In the genomic region with DNA sequence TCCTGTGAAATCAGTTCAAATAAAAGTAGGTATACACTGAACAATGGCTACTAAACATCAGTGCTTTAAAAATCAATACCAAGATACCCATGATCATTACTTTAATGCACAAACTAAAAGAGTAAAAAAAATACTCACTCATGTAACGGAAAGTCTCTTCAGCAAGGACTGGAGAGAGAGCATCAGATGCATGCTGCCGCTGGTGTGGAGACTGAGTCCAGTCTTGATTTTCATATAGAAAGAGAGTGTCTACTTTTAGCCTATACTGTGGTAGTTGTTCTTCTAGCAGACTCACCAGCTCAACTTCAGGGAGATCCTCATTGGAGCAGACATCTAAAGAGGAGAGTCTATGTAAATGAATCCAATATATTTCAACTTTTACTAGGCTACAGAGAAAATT, we compare ENCODE assay signal across 12 cellular contexts. TPM values are rescaled to one million over a fixed set of nuclear protein-coding genes. Genes with fewer than 3 reads are reported as not detected.
DNase-seq lines count a peak whose midpoint lies in the region; ATAC-seq, FAIRE-seq and TF ChIP-seq lines count a peak whose summit lies in the region.
"Had no signal": no experiment of that assay in that cellular context is flagged by ENCODE, and none has a peak within 500 bp of the region (broad histone marks: within the 10 kb centered on the region; RNA-seq: fewer than 3 reads in every experiment).

No MANE protein-coding gene starts in this region.

- H3K4me3 ChIP-seq in GM23338 (no peak overlapping the region), Panc1 (ENCODE audit: low read depth in 2 of 2, low read length in 2 of 2) (peak overlapping the region in 1 of 2 experiments; percentile 3; a peak in 1 of 4 replicates), coronary artery (no peak overlapping the region), gastrocnemius medialis (peak overlapping the region in 1 of 4 donors; percentile 21)
- H3K4me3 ChIP-seq: cardiac muscle cell had no signal

- BruUV-seq in Panc1 (replicated peaks; lab: Mats Ljungman, UMichigan), result no TSS peak

- FAIRE-seq in GM12891 (lab: Jason Lieb, UNC), result no peak

- no peaks in the 10 kb centered on the region for H3K27me3 Mint-ChIP-seq in GM23338 (ENCODE audit: insufficient read depth, low read depth, poor library complexity)
- H3K27me3 Mint-ChIP-seq: stimulated activated naive CD8-positive, alpha-beta T cell treated with anti-CD3 and anti-CD28 coated beads, Interleukin-15, Interleukin-2, amounts not matched to agents 100 ng/mL and 50 ng/mL, for 24 hours had no signal

- no peaks in the 10 kb centered on the region for H3K9me2 ChIP-seq in GM23338 (ENCODE audit: insufficient read depth)

- H3F3A ChIP-seq in GM23338 (replicated peaks; ENCODE audit: low read depth), result no peaks in the 10 kb centered on the region

- H3K27ac Mint-ChIP-seq in GM23338, result peak overlapping the region; percentile 57; the same call in 1 of the 2 replicates
- H3K27ac Mint-ChIP-seq: stimulated activated naive CD8-positive, alpha-beta T cell treated with anti-CD3 and anti-CD28 coated beads, Interleukin-15, Interleukin-2, amounts not matched to agents 100 ng/mL and 50 ng/mL, for 24 hours had no signal

- no peaks in the 10 kb centered on the region for H3K36me3 Mint-ChIP-seq in GM23338 (ENCODE audit: low read depth)

- H3K36me3 ChIP-seq in GM23338 (ENCODE audit: insufficient read depth) (no peaks in the 10 kb centered on the region), Panc1 (ENCODE audit: control insufficient read depth, insufficient read depth, low read length) (no peaks in the 10 kb centered on the region), gastrocnemius medialis (no peaks in the 10 kb centered on the region)
- H3K36me3 ChIP-seq: cardiac muscle cell had no signal

- H3K9me3 Mint-ChIP-seq in GM23338, result no peaks in the 10 kb centered on the region
- H3K9me3 Mint-ChIP-seq: stimulated activated naive CD8-positive, alpha-beta T cell treated with anti-CD3 and anti-CD28 coated beads, Interleukin-15, Interleukin-2, amounts not matched to agents 100 ng/mL and 50 ng/mL, for 24 hours had no signal

- no peak for TF ChIP-seq CTCF in GM23338 (conservative IDR thresholded peaks at IDR 0.05; ENCODE audit: low read depth in 2 of 2)
- TF ChIP-seq CTCF in Panc1 (IDR thresholded peaks at IDR 0.05), result no peak
- TF ChIP-seq CTCF in coronary artery (IDR thresholded peaks at IDR 0.05), result no peak
- no peak for TF ChIP-seq CTCF in gastrocnemius medialis (IDR thresholded peaks at IDR 0.05 in 4 of 5, conservative IDR thresholded peaks at IDR 0.05 in 1 of 5)

- no peaks in the 10 kb centered on the region for H3K79me2 ChIP-seq in GM23338 (replicated peaks; ENCODE audit: insufficient read depth)

- H4K20me1 ChIP-seq in GM23338 (replicated peaks; ENCODE audit: insufficient read depth), result no peaks in the 10 kb centered on the region

- POLR2A ChIA-PET in Panc1 (lab: Charles Lee), result interaction anchor here (0.6 kb wide), 1 partner anchor 362 kb away, joined by 3 read pairs; no protein-coding TSS in a partner anchor

- no peaks in the 10 kb centered on the region for H3K4me1 ChIP-seq in GM23338 (ENCODE audit: insufficient read depth)
- peaks cover 11% of the 10 kb centered on the region; the same call in 1 of the 2 replicates for H3K4me1 ChIP-seq in Panc1 (ENCODE audit: control insufficient read depth, insufficient read depth, low read length)
- H3K4me1 ChIP-seq in gastrocnemius medialis, result peaks cover 64 to 65% of the 10 kb centered on the region in 2 donors

- TF ChIP-seq POLR2A in gastrocnemius medialis (IDR thresholded peaks at IDR 0.05) (no peak), GM12891 (IDR thresholded peaks at IDR 0.05; ENCODE audit: low read depth, low read length) (no peak)

- H3K4me3 Mint-ChIP-seq in GM23338, result no peak overlapping the region
- H3K4me3 Mint-ChIP-seq: stimulated activated naive CD8-positive, alpha-beta T cell treated with anti-CD3 and anti-CD28 coated beads, Interleukin-15, Interleukin-2, amounts not matched to agents 100 ng/mL and 50 ng/mL, for 24 hours had no signal

- no peaks in the 10 kb centered on the region for H3K4me1 Mint-ChIP-seq in GM23338

- no peak for DNase-seq in GM23338 (ENCODE audit: low spot score)
- no peak for DNase-seq in Panc1 (ENCODE audit: low read depth, low spot score)
- no peak for DNase-seq in coronary artery (ENCODE audit: low spot score)
- DNase-seq in gastrocnemius medialis, result no peak
- DNase-seq in GM12891 (ENCODE audit: insufficient read length, low spot score), result no peak
- DNase-seq: MV-4-11; NCI-H345; stimulated activated CD4-positive, alpha-beta T cell treated with anti-CD3 and anti-CD28 coated beads, Interleukin-4, amount 100 ng/mL, for 4 hours had no signal

- H3K4me2 ChIP-seq in GM23338, result no peak overlapping the region

- no peak for ATAC-seq in GM23338
- no peak for ATAC-seq in Panc1
- ATAC-seq in gastrocnemius medialis, result no peak
- no peak for ATAC-seq in HG03442 (IDR thresholded peaks at IDR 0.05; ENCODE audit: unreplicated experiment)
- no peak for ATAC-seq in HG02884 (IDR thresholded peaks at IDR 0.05; ENCODE audit: unreplicated experiment)

- CTCF ChIA-PET in Panc1 (lab: Charles Lee), result no interaction called here

- no peak overlapping the region for H3K27ac ChIP-seq in GM23338 (ENCODE audit: low read depth)
- peak overlapping the region; percentile 76; the same call in 1 of the 2 replicates for H3K27ac ChIP-seq in Panc1 (ENCODE audit: low read length)
- peak overlapping the region; percentile 1 to 39 for H3K27ac ChIP-seq in coronary artery
- H3K27ac ChIP-seq in gastrocnemius medialis, result peak overlapping the region; percentile 63 to 67 (median 64)
- H3K27ac ChIP-seq: cardiac muscle cell had no signal

- no peak overlapping the region for H2AFZ ChIP-seq in GM23338

- H3K27me3 ChIP-seq in GM23338 (ENCODE audit: insufficient read depth) (no peaks in the 10 kb centered on the region), Panc1 (ENCODE audit: control insufficient read depth, insufficient read depth, low read length) (no peaks in the 10 kb centered on the region), gastrocnemius medialis (no peaks in the 10 kb centered on the region)
- H3K27me3 ChIP-seq: cardiac muscle cell had no signal

- intact Hi-C loops in Panc1 (cut with micrococcal nuclease; ENCODE audit: unreplicated experiment) (no loop called here), gastrocnemius medialis (cut with DNase I; ENCODE audit: low total_unique reads) (loop anchor here (10.0 kb wide), 1 partner anchor 238 kb away; the partner anchor contains the start of gene TMEM237)

- H3K9me3 ChIP-seq in Panc1 (ENCODE audit: control insufficient read depth, insufficient read depth, low read depth, low read length), result no peaks in the 10 kb centered on the region
- H3K9me3 ChIP-seq in gastrocnemius medialis, result no peaks in the 10 kb centered on the region

- in situ Hi-C loops in Panc1 (cut with HindIII; ENCODE audit: low pct_unique_long_range_greater_than_20kb, low sequenced_read_pairs), result no loop called here
- in situ Hi-C loops in gastrocnemius medialis (cut with MboI; ENCODE audit: low sequenced_read_pairs in 4 of 4), result no loop called here

TF ChIP-seq in GM23338, 12 proteins besides CTCF, POLR2A, EP300 and RAD21 (continues in another document):
- TF ChIP-seq POLR2AphosphoS5 (IDR thresholded peaks at IDR 0.05; ENCODE audit: low read depth) (no peak), EZH2 (IDR thresholded peaks at IDR 0.05; ENCODE audit: low read depth, unreplicated experiment) (no peak), ETS1 (IDR thresholded peaks at IDR 0.05) (no peak), CREB1 (CRISPR knock-in tag; IDR thresholded peaks at IDR 0.05; ENCODE audit: low read depth) (no peak)

TF ChIP-seq in GM12891, 5 proteins besides CTCF, POLR2A, EP300 and RAD21:
- TF ChIP-seq POLR2AphosphoS5 (IDR thresholded peaks at IDR 0.05; ENCODE audit: low read depth, low read length) (no peak), PAX5 (IDR thresholded peaks at IDR 0.05; ENCODE audit: insufficient read depth, low read length, severe bottlenecking) (no peak), TAF1 (IDR thresholded peaks at IDR 0.05; ENCODE audit: low read depth, low read length) (no peak), SPI1 (IDR thresholded peaks at IDR 0.05; ENCODE audit: low read depth, low read length) (no peak), POU2F2 (IDR thresholded peaks at IDR 0.05; ENCODE audit: low read depth, low read length) (no peak)

RNA-seq across cellular contexts. Expression of gene TRAK2, which starts 44.0 kb away (rescaled TPM):
- total RNA-seq in GM23338 (2014; rRNA removed; shearing (Covaris generic)), result 12.0 and 17.0 TPM in 2 replicates
- 5.8 and 6.7 TPM in 2 replicates for polyA plus RNA-seq in GM23338 (2016; fragmentation: Nextera tagmentation; extraction: Ambion mirVana)
- total RNA-seq in Panc1 (2021; ENCODE audit: unreplicated experiment) (35.7 TPM), gastrocnemius medialis (10 to 100 TPM; 16.1 to 46.7 (median 26.5) TPM)
- polyA plus RNA-seq in Panc1 (2012; ENCODE audit: insufficient read length), result 11.6 TPM
- 3.3 TPM for polyA plus RNA-seq in GM12891 (2012; ENCODE audit: low read depth, missing spikeins)

RNA-seq across cellular contexts. Expression of gene STRADB, which starts 44.3 kb away (rescaled TPM):
- 37.1 and 37.6 TPM in 2 replicates for total RNA-seq in GM23338 (2014; rRNA removed; shearing (Covaris generic))
- 35.9 and 41.3 TPM in 2 replicates for polyA plus RNA-seq in GM23338 (2016; fragmentation: Nextera tagmentation; extraction: Ambion mirVana)
- 33.4 TPM for total RNA-seq in Panc1 (2021; ENCODE audit: unreplicated experiment)
- polyA plus RNA-seq in Panc1 (2012; ENCODE audit: insufficient read length), result 14.9 TPM
- total RNA-seq in gastrocnemius medialis, result 100 to 1,000 TPM in 3 of 4 donors, 10 to 100 TPM in 1; 90.6 to 187 (median 129) TPM
- polyA plus RNA-seq in GM12891 (2012; ENCODE audit: low read depth, missing spikeins), result 7.3 TPM

RNA-seq across cellular contexts. Expression of gene FLACC1, which starts 50.1 kb away (rescaled TPM):
- total RNA-seq in GM23338 (2014; rRNA removed; shearing (Covaris generic)), result 0.10 TPM in 1 of 2 replicates, not detected in the other
- 0.27 TPM in 1 of 2 replicates, not detected in the other for polyA plus RNA-seq in GM23338 (2016; fragmentation: Nextera tagmentation; extraction: Ambion mirVana)
- total RNA-seq in Panc1 (2021; ENCODE audit: unreplicated experiment) (0.39 TPM), gastrocnemius medialis (1 to 10 TPM in 3 of 4 donors, under 1 TPM in 1; 0.72 to 1.7 (median 1.4) TPM)
- 0.42 TPM for polyA plus RNA-seq in Panc1 (2012; ENCODE audit: insufficient read length)
- 0.09 TPM for polyA plus RNA-seq in GM12891 (2012; ENCODE audit: low read depth, missing spikeins)
